In the genomic region with DNA sequence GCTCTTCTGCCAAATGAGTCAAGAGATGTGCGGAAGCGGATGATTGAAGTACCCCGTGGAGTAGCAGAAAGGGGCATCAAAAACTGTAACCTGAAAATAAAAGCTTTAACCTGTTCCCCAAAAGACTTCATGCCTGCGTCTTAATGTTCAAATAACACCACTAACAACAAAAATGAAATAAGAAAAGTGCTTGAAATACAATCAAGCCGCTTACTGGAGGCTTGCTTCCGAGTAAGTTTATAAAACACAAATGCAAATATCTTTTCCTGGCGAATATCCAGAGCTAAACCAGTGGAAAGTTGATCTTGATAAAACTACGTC, we compare ENCODE assay signal across 10 cellular contexts. TPM values are rescaled to one million over a fixed set of nuclear protein-coding genes. Genes with fewer than 3 reads are reported as not detected.
DNase-seq lines count a peak whose midpoint lies in the region; ATAC-seq, FAIRE-seq and TF ChIP-seq lines count a peak whose summit lies in the region.
"Had no signal": no experiment of that assay in that cellular context is flagged by ENCODE, and none has a peak within 500 bp of the region (broad histone marks: within the 10 kb centered on the region; RNA-seq: fewer than 3 reads in every experiment).

No MANE protein-coding gene starts in this region.

- H4K20me1 ChIP-seq in OCI-LY1 (ENCODE audit: insufficient read depth, low read length), result no peaks in the 10 kb centered on the region

- H3K27ac Mint-ChIP-seq in endothelial cell (ENCODE audit: unreplicated experiment), result peak overlapping the region; percentile 77
- peak overlapping the region; percentile 89 for H3K27ac Mint-ChIP-seq in osteocyte (ENCODE audit: unreplicated experiment)

- H3K4me3 Mint-ChIP-seq in endothelial cell (ENCODE audit: unreplicated experiment) (peak overlapping the region; percentile 92), osteocyte (ENCODE audit: unreplicated experiment) (peak overlapping the region; percentile 84)

- peaks cover 4% of the 10 kb centered on the region; the same call in 1 of the 2 replicates for H3K79me2 ChIP-seq in OCI-LY1 (ENCODE audit: insufficient read depth, low read length)

- peak overlapping the region; percentile 70 for H3K4me3 ChIP-seq in OCI-LY1 (ENCODE audit: low read depth, low read length, poor library complexity, severe bottlenecking)
- H3K4me3 ChIP-seq in body of pancreas, result no peak overlapping the region
- H3K4me3 ChIP-seq: SJSA1 had no signal

- peaks cover 3% of the 10 kb centered on the region for H3K9me3 ChIP-seq in OCI-LY1 (ENCODE audit: low read length)
- H3K9me3 ChIP-seq in body of pancreas, result no peaks in the 10 kb centered on the region

- TF ChIP-seq CTCF in OCI-LY1 (IDR thresholded peaks at IDR 0.05; ENCODE audit: low read length) (no peak), endothelial cell (IDR thresholded peaks at IDR 0.05; ENCODE audit: unreplicated experiment) (no peak), osteocyte (IDR thresholded peaks at IDR 0.05) (no peak), body of pancreas (IDR thresholded peaks at IDR 0.05) (no peak)

- H2AFZ ChIP-seq in OCI-LY1 (ENCODE audit: low read length), result no peak overlapping the region; the same call in 1 of the 2 replicates

- 22 to 31% methylated on average over 8 of the region's 8 CpGs for WGBS in body of pancreas, 2 donors

- H3K27ac ChIP-seq in OCI-LY1 (ENCODE audit: low read depth, low read length, poor library complexity, severe bottlenecking), result peak overlapping the region; percentile 87
- no peak overlapping the region for H3K27ac ChIP-seq in body of pancreas
- H3K27ac ChIP-seq: SJSA1 had no signal

- peaks cover 6% of the 10 kb centered on the region for H3K36me3 ChIP-seq in OCI-LY1 (ENCODE audit: insufficient read depth, low read length)
- no peaks in the 10 kb centered on the region for H3K36me3 ChIP-seq in body of pancreas (replicated peaks in 1 of 2; ENCODE audit: insufficient read depth in 1 of 2, low read depth in 2 of 2)

- H3K27me3 ChIP-seq in OCI-LY1 (ENCODE audit: insufficient read depth, low read length), result no peaks in the 10 kb centered on the region
- H3K27me3 ChIP-seq in body of pancreas, result peaks cover 0 to 45% of the 10 kb centered on the region in 2 donors
- H3K27me3 ChIP-seq: SJSA1 had no signal

- H3K9ac ChIP-seq in OCI-LY1 (ENCODE audit: low read length), result peak overlapping the region; percentile 70; the same call in 1 of the 2 replicates

- H3K4me1 Mint-ChIP-seq in endothelial cell (ENCODE audit: unreplicated experiment) (peaks cover 40% of the 10 kb centered on the region), osteocyte (ENCODE audit: unreplicated experiment) (peaks cover 36% of the 10 kb centered on the region)

- no peaks in the 10 kb centered on the region for H3F3A ChIP-seq in OCI-LY1 (ENCODE audit: insufficient read depth, low read length)

- H3K27me3 Mint-ChIP-seq in endothelial cell (ENCODE audit: unreplicated experiment) (peaks cover 23% of the 10 kb centered on the region), osteocyte (ENCODE audit: unreplicated experiment) (no peaks in the 10 kb centered on the region)

- H3K9me2 ChIP-seq in OCI-LY1 (ENCODE audit: low read depth, low read length), result no peaks in the 10 kb centered on the region

- intact Hi-C loops in body of pancreas (cut with DNase I), result no loop called here

- no peak for TF ChIP-seq POLR2A in body of pancreas (IDR thresholded peaks at IDR 0.05)

- peaks cover 4% of the 10 kb centered on the region for H3K9me3 Mint-ChIP-seq in endothelial cell (ENCODE audit: unreplicated experiment)
- H3K9me3 Mint-ChIP-seq in osteocyte (ENCODE audit: unreplicated experiment), result no peaks in the 10 kb centered on the region

- H3K4me2 ChIP-seq in OCI-LY1 (ENCODE audit: low read length), result peak overlapping the region; percentile 73

- FAIRE-seq in HTR-8/SVneo (lab: Jason Lieb, UNC), result no peak
- FAIRE-seq in GM19239 (lab: Jason Lieb, UNC), result no peak

- DNase-seq in NCI-H2171 treated with DMSO at 0.1 percent for 48 hours (lab: John Stamatoyannopoulos, UW) (peak; percentile 45), NCI-H2171 (lab: John Stamatoyannopoulos, UW) (no peak), endothelial cell (ENCODE audit: low spot score) (no peak), osteocyte (ENCODE audit: extremely low spot score, unreplicated experiment) (no peak), HTR-8/SVneo (ENCODE audit: insufficient read length, low spot score) (no peak), body of pancreas (no peak), GM19239 (ENCODE audit: insufficient read length, low spot score) (no peak)
- DNase-seq: stimulated activated CD4-positive, alpha-beta T cell treated with anti-CD3 and anti-CD28 coated beads, Interleukin-2, amount 100 ng/mL, for 48 hours had no signal

- H3K4me1 ChIP-seq in OCI-LY1 (ENCODE audit: insufficient read depth, low read length, severe bottlenecking) (peaks cover 62% of the 10 kb centered on the region), body of pancreas (peaks cover 60% of the 10 kb centered on the region)

- H3K36me3 Mint-ChIP-seq in endothelial cell (ENCODE audit: low read depth, unreplicated experiment) (peaks cover 8% of the 10 kb centered on the region), osteocyte (ENCODE audit: unreplicated experiment) (peaks cover 7% of the 10 kb centered on the region)

- no peak for ATAC-seq in body of pancreas

RNA-seq across cellular contexts. Expression of a gene that starts 2.5 kb away (rescaled TPM):
- total RNA-seq in endothelial cell (ENCODE audit: unreplicated experiment), result 112 TPM
- 106 and 108 TPM in 2 replicates for total RNA-seq in osteocyte
- 1 to 10 TPM; 2.0 to 3.6 TPM for total RNA-seq in body of pancreas

Comparison
In these comparisons a context has a peak if more than half of its experiments do, and no peak if none do; other contexts are left out.
1. RNA of a gene that starts 2.5 kb away (total RNA-seq): 112 TPM in endothelial cell (single experiment) and 106 to 108 TPM in osteocyte; 2.0 to 3.6 TPM in body of pancreas; every median in the first group is over 10 times any median in the second.